Comparison of ENCODE assay signal across 18 cellular contexts in genomic region chr12:17372508-17372907, GRCh38.
A peak's percentile ranks its signal among the peaks of the same experiment; 100 is the strongest.
DNase-seq lines count a peak whose midpoint lies in the region; ATAC-seq and TF ChIP-seq lines count a peak whose summit lies in the region.
"Had no signal": no experiment of that assay in that cellular context is flagged by ENCODE, and none has a peak within 500 bp of the region (broad histone marks: within the 10 kb centered on the region; RNA-seq: fewer than 3 reads in every experiment).

No MANE protein-coding gene starts in this region.

- no peak for TF ChIP-seq CTCF in nephron progenitor cell (IDR thresholded peaks at IDR 0.05)

- peak; percentile 47 for DNase-seq in NCI-H1092 treated with DMSO at 0.1 percent for 48 hours (lab: John Stamatoyannopoulos, UW)
- no peak for DNase-seq in NCI-H1092 (lab: John Stamatoyannopoulos, UW)
- DNase-seq in NCI-H146 treated with DMSO at 0.1 percent for 48 hours (lab: John Stamatoyannopoulos, UW; ENCODE audit: unreplicated experiment) = peak; percentile 14
- peak; percentile 46 for DNase-seq in NCI-H524 treated with DMSO at 0.1 percent for 48 hours (lab: John Stamatoyannopoulos, UW)
- peak; percentile 4 for DNase-seq in nephron progenitor cell
- DNase-seq in NK-92 treated with Interleukin-12 subunit alpha and Interleukin-12 subunit beta, amount 100 ng/mL, for 24 hours (lab: John Stamatoyannopoulos, UW) = no peak
- DNase-seq: 8988T, C1 segment of cervical spinal cord, DMS53, GDM1, HFFc6, KG1, NCI-H187, NCI-H774, T-cell, T1000 had no signal

- H3K9me3 Mint-ChIP-seq in nephron progenitor cell = no peaks in the 10 kb centered on the region

- H3K4me3 Mint-ChIP-seq in nephron progenitor cell = no peak overlapping the region
- H3K4me3 Mint-ChIP-seq: HFFc6, T-cell had no signal

- no peaks in the 10 kb centered on the region for H3K27me3 Mint-ChIP-seq in nephron progenitor cell (ENCODE audit: low read depth, poor library complexity)
- H3K27me3 Mint-ChIP-seq: T-cell had no signal

- no peaks in the 10 kb centered on the region for H3K36me3 Mint-ChIP-seq in nephron progenitor cell (ENCODE audit: low read depth)
- H3K36me3 Mint-ChIP-seq: T-cell had no signal

- H3K4me1 Mint-ChIP-seq in nephron progenitor cell = peaks cover 9% of the 10 kb centered on the region
- H3K4me1 Mint-ChIP-seq: T-cell had no signal

- ATAC-seq in HG03025 (IDR thresholded peaks at IDR 0.05; ENCODE audit: low FRiP score, unreplicated experiment) = no peak
- ATAC-seq in GM18502 (IDR thresholded peaks at IDR 0.05; ENCODE audit: poor library complexity, unreplicated experiment) = no peak
- ATAC-seq: T-cell had no signal

- H3K27ac Mint-ChIP-seq in nephron progenitor cell = no peak overlapping the region
- H3K27ac Mint-ChIP-seq: HFFc6, T-cell had no signal

Comparison
In these comparisons a context has a peak if more than half of its experiments do, and no peak if none do; other contexts are left out.
1. DNase-seq: peak in NCI-H1092 treated with DMSO at 0.1 percent for 48 hours (single experiment), NCI-H146 treated with DMSO at 0.1 percent for 48 hours (single experiment), NCI-H524 treated with DMSO at 0.1 percent for 48 hours (single experiment) and nephron progenitor cell (single experiment); none in NCI-H1092 (single experiment) and NK-92 treated with Interleukin-12 subunit alpha and Interleukin-12 subunit beta, amount 100 ng/mL, for 24 hours (single experiment).